ENCODE assay signal across 25 cellular contexts in the genomic region with DNA sequence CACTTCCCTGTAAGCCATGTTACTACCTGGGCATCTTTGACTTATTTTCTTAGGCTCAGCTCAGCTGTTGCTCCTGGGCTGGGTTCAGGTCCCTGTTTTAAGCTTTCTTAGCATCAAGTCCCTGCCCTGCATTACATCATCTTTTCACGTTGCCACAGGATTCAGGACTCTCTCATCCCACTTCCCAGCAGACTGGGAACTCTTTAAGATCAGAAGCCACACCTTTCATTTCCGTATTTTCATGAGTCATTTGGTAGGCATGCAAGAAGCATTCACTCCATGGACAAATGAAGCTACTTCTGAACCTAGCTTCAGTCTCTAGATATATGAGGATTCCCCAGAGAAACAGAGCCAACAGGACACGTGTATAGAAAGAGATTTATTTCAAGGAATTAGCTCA.
DNase-seq lines count a peak whose midpoint lies in the region; ATAC-seq, FAIRE-seq and TF ChIP-seq lines count a peak whose summit lies in the region.
"Had no signal": no experiment of that assay in that cellular context is flagged by ENCODE, and none has a peak within 500 bp of the region (broad histone marks: within the 10 kb centered on the region; RNA-seq: fewer than 3 reads in every experiment).

No MANE protein-coding gene starts in this region.

- H3K27me3 ChIP-seq in BLaER1 (no peaks in the 10 kb centered on the region), astrocyte (ENCODE audit: insufficient read depth, low read length) (no peaks in the 10 kb centered on the region), keratinocyte (ENCODE audit: control insufficient read depth, extremely low read depth, insufficient read depth, low read length) (no peaks in the 10 kb centered on the region), colonic mucosa (no peaks in the 10 kb centered on the region), GM23338 (ENCODE audit: insufficient read depth) (no peaks in the 10 kb centered on the region)
- H3K27me3 ChIP-seq: pancreas, SJSA1, upper lobe of left lung had no signal

- H3K9me3 Mint-ChIP-seq in astrocyte (ENCODE audit: unreplicated experiment): peaks cover 1% of the 10 kb centered on the region
- peaks cover 3% of the 10 kb centered on the region; the same call in 1 of the 3 replicates for H3K9me3 Mint-ChIP-seq in GM23338
- H3K9me3 Mint-ChIP-seq: activated naive CD4-positive, alpha-beta T cell treated with anti-CD3 and anti-CD28 coated beads, Interleukin-2, amount 50 U/mL, for 24 hours had no signal

- H3K27ac ChIP-seq in BLaER1 (no peak overlapping the region), astrocyte (ENCODE audit: low read depth, low read length) (no peak overlapping the region), keratinocyte (ENCODE audit: control insufficient read depth, insufficient read depth, low read length) (no peak overlapping the region), kidney (ENCODE audit: low read depth in 2 of 2, low read length in 2 of 2) (no peak overlapping the region), colonic mucosa (no peak overlapping the region), GM23338 (ENCODE audit: low read depth) (no peak overlapping the region)
- H3K27ac ChIP-seq: C4-2B, esophagus squamous epithelium, pancreas, SJSA1, upper lobe of left lung had no signal

- no peaks in the 10 kb centered on the region for H3K9me1 ChIP-seq in keratinocyte (ENCODE audit: control insufficient read depth, extremely low read depth, insufficient read depth, low read length)

- H3K9me3 ChIP-seq in BLaER1 (no peaks in the 10 kb centered on the region), astrocyte (ENCODE audit: insufficient read depth, low read depth, low read length) (peaks cover 7% of the 10 kb centered on the region), keratinocyte (ENCODE audit: control insufficient read depth, low read depth, low read length) (no peaks in the 10 kb centered on the region), kidney (ENCODE audit: control insufficient read depth in 1 of 2, low read length in 2 of 2) (no peaks in the 10 kb centered on the region), colonic mucosa (no peaks in the 10 kb centered on the region)
- H3K9me3 ChIP-seq: esophagus squamous epithelium, pancreas, SJSA1, upper lobe of left lung had no signal

- peaks cover 20% of the 10 kb centered on the region for H3K4me1 ChIP-seq in BLaER1
- H3K4me1 ChIP-seq in astrocyte (ENCODE audit: insufficient read depth, low read length): no peaks in the 10 kb centered on the region
- H3K4me1 ChIP-seq in keratinocyte (ENCODE audit: control insufficient read depth, extremely low read depth, insufficient read depth, low read length): peaks cover 13% of the 10 kb centered on the region
- no peaks in the 10 kb centered on the region for H3K4me1 ChIP-seq in kidney (ENCODE audit: control insufficient read depth in 1 of 2, insufficient read depth in 1 of 2, low read depth in 1 of 2, low read length in 2 of 2)
- H3K4me1 ChIP-seq in colonic mucosa: no peaks in the 10 kb centered on the region
- H3K4me1 ChIP-seq in GM23338 (ENCODE audit: insufficient read depth): no peaks in the 10 kb centered on the region
- H3K4me1 ChIP-seq: esophagus squamous epithelium, pancreas, SJSA1, upper lobe of left lung had no signal

- no peaks in the 10 kb centered on the region for H3K79me2 ChIP-seq in astrocyte (ENCODE audit: insufficient read depth, low read length)
- H3K79me2 ChIP-seq in keratinocyte (ENCODE audit: control insufficient read depth, insufficient read depth, low read length): no peaks in the 10 kb centered on the region
- H3K79me2 ChIP-seq in GM23338 (replicated peaks; ENCODE audit: insufficient read depth): no peaks in the 10 kb centered on the region

- no peaks in the 10 kb centered on the region for H3K36me3 Mint-ChIP-seq in astrocyte (ENCODE audit: low read depth, unreplicated experiment)
- H3K36me3 Mint-ChIP-seq in GM23338 (ENCODE audit: low read depth): no peaks in the 10 kb centered on the region
- H3K36me3 Mint-ChIP-seq: activated CD8-positive, alpha-beta memory T cell treated with anti-CD3 and anti-CD28 coated beads, Interleukin-2, amount 10 ng/mL, durations not matched to agents 7 days and 5 days; activated naive CD4-positive, alpha-beta T cell treated with anti-CD3 and anti-CD28 coated beads, Interleukin-2, amount 50 U/mL, for 24 hours had no signal

- H3K4me3 ChIP-seq in BLaER1 (no peak overlapping the region), astrocyte (ENCODE audit: insufficient read depth, low read depth, low read length) (no peak overlapping the region), keratinocyte (ENCODE audit: control insufficient read depth in 2 of 3, extremely low read depth in 1 of 3, insufficient read depth in 2 of 3, low read depth in 1 of 3, low read length in 3 of 3) (no peak overlapping the region), kidney (ENCODE audit: low read length in 2 of 2) (no peak overlapping the region), colonic mucosa (no peak overlapping the region), GM23338 (no peak overlapping the region)
- H3K4me3 ChIP-seq: esophagus squamous epithelium, pancreas, SJSA1, upper lobe of left lung had no signal

- H3K27me3 Mint-ChIP-seq in astrocyte (ENCODE audit: low read depth, unreplicated experiment): peaks cover 14% of the 10 kb centered on the region
- no peaks in the 10 kb centered on the region for H3K27me3 Mint-ChIP-seq in GM23338 (ENCODE audit: insufficient read depth, low read depth, poor library complexity)
- H3K27me3 Mint-ChIP-seq: activated CD8-positive, alpha-beta memory T cell treated with anti-CD3 and anti-CD28 coated beads, Interleukin-2, amount 10 ng/mL, durations not matched to agents 7 days and 5 days; activated naive CD4-positive, alpha-beta T cell treated with anti-CD3 and anti-CD28 coated beads, Interleukin-2, amount 50 U/mL, for 24 hours had no signal

- H4K20me1 ChIP-seq in BLaER1 (no peaks in the 10 kb centered on the region), astrocyte (ENCODE audit: insufficient read depth, low read length) (no peaks in the 10 kb centered on the region), keratinocyte (ENCODE audit: control insufficient read depth, extremely low read depth, insufficient read depth, low read length) (no peaks in the 10 kb centered on the region), GM23338 (replicated peaks; ENCODE audit: insufficient read depth) (no peaks in the 10 kb centered on the region)

- H3K27ac Mint-ChIP-seq in astrocyte (ENCODE audit: unreplicated experiment) (peak overlapping the region; percentile 64), GM23338 (no peak overlapping the region)
- H3K27ac Mint-ChIP-seq: activated CD8-positive, alpha-beta memory T cell treated with anti-CD3 and anti-CD28 coated beads, Interleukin-2, amount 10 ng/mL, durations not matched to agents 7 days and 5 days; activated naive CD4-positive, alpha-beta T cell treated with anti-CD3 and anti-CD28 coated beads, Interleukin-2, amount 50 U/mL, for 24 hours; activated T-helper 1 cell treated with anti-CD3 and anti-CD28 coated beads, Interleukin-12 subunit alpha, Interleukin-12 subunit beta, Interleukin-2, Interleukin-4 antibody, amounts not matched to agents 30 ng/mL and 10 ng/mL and 1 ng/mL, durations not matched to agents 14 hours and 24 hours and 36 hours; H9 had no signal

- H3F3A ChIP-seq in GM23338 (replicated peaks; ENCODE audit: low read depth): no peaks in the 10 kb centered on the region

- H3K36me3 ChIP-seq in BLaER1: no peaks in the 10 kb centered on the region
- no peaks in the 10 kb centered on the region for H3K36me3 ChIP-seq in astrocyte (ENCODE audit: insufficient read depth, low read length)
- no peaks in the 10 kb centered on the region for H3K36me3 ChIP-seq in keratinocyte (ENCODE audit: control insufficient read depth in 2 of 2, extremely low read depth in 1 of 2, insufficient read depth in 2 of 2, low read length in 2 of 2)
- no peaks in the 10 kb centered on the region for H3K36me3 ChIP-seq in kidney (ENCODE audit: control insufficient read depth in 1 of 2, insufficient read depth in 2 of 2, low read length in 2 of 2)
- H3K36me3 ChIP-seq in colonic mucosa: no peaks in the 10 kb centered on the region
- H3K36me3 ChIP-seq in GM23338 (ENCODE audit: insufficient read depth): no peaks in the 10 kb centered on the region
- H3K36me3 ChIP-seq: esophagus squamous epithelium, pancreas, SJSA1, upper lobe of left lung had no signal

- H3K9ac ChIP-seq in BLaER1: no peak overlapping the region
- H3K9ac ChIP-seq in astrocyte (ENCODE audit: low read length): no peak overlapping the region
- H3K9ac ChIP-seq in keratinocyte (ENCODE audit: control insufficient read depth, extremely low read depth, insufficient read depth, low read length): no peak overlapping the region
- no peak overlapping the region for H3K9ac ChIP-seq in kidney (ENCODE audit: low read length in 2 of 2)
- H3K9ac ChIP-seq in colonic mucosa (ENCODE audit: low read depth in 2 of 2, low read length in 2 of 2): no peak overlapping the region

- H2AFZ ChIP-seq in astrocyte (ENCODE audit: low read depth, low read length) (no peak overlapping the region), keratinocyte (ENCODE audit: control insufficient read depth, low read length) (no peak overlapping the region), GM23338 (no peak overlapping the region)

- intact Hi-C loops in kidney (cut with DNase I) (no loop called here), colonic mucosa (cut with DNase I) (no loop called here)

- TF ChIP-seq CTCF in astrocyte (IDR thresholded peaks at IDR 0.05; ENCODE audit: insufficient read depth, low read depth, low read length): no peak
- TF ChIP-seq CTCF in keratinocyte (optimal IDR thresholded peaks at IDR 0.05 in 1 of 3, IDR thresholded peaks at IDR 0.05 in 1 of 3, conservative IDR thresholded peaks at IDR 0.05 in 1 of 3; ENCODE audit: extremely low read depth in 1 of 3, insufficient read depth in 2 of 3, low read length in 3 of 3): no peak
- TF ChIP-seq CTCF in kidney (IDR thresholded peaks at IDR 0.05; ENCODE audit: borderline replicate concordance, extremely low read depth, insufficient read depth): no peak
- no peak for TF ChIP-seq CTCF in colonic mucosa (IDR thresholded peaks at IDR 0.05)
- TF ChIP-seq CTCF in GM23338 (conservative IDR thresholded peaks at IDR 0.05; ENCODE audit: low read depth in 2 of 2): no peak

- no peak for FAIRE-seq in astrocyte (lab: Jason Lieb, UNC)
- peak; percentile 100 for FAIRE-seq in keratinocyte (lab: Jason Lieb, UNC)
- no peak for FAIRE-seq in kidney (lab: Jason Lieb, UNC)
- FAIRE-seq: pancreas had no signal

- dilution Hi-C loops in keratinocyte (cut with MboI; ENCODE audit: extremely low pct_ligation_motif_present, low sequenced_read_pairs): no loop called here

- ATAC-seq in GM21723 (IDR thresholded peaks at IDR 0.05; ENCODE audit: unreplicated experiment) (no peak), GM23338 (no peak)
- ATAC-seq: pancreas, right cardiac atrium had no signal

- DNase-seq in LoVo (ENCODE audit: low spot score) (peak; percentile 16), astrocyte (ENCODE audit: low read depth) (peak; percentile 1), keratinocyte (ENCODE audit: low read depth, low spot score) (peak; percentile 95), kidney (no peak), colonic mucosa (no peak), GM23338 (ENCODE audit: low spot score) (no peak)
- DNase-seq: ACHN; activated CD4-positive, alpha-beta T cell treated with anti-CD3 and anti-CD28 coated beads for 4 hours; effector CD4-positive, alpha-beta T cell; esophagus squamous epithelium; H9; KG1; NCI-H1092; NCI-H2029 treated with DMSO at 0.1 percent for 48 hours; NCI-H345; pancreas; right cardiac atrium; upper lobe of left lung had no signal

- no peak overlapping the region for H3K4me3 Mint-ChIP-seq in astrocyte (ENCODE audit: unreplicated experiment)
- no peak overlapping the region for H3K4me3 Mint-ChIP-seq in GM23338
- H3K4me3 Mint-ChIP-seq: activated CD8-positive, alpha-beta memory T cell treated with anti-CD3 and anti-CD28 coated beads, Interleukin-2, amount 10 ng/mL, durations not matched to agents 7 days and 5 days; activated naive CD4-positive, alpha-beta T cell treated with anti-CD3 and anti-CD28 coated beads, Interleukin-2, amount 50 U/mL, for 24 hours; activated T-helper 1 cell treated with anti-CD3 and anti-CD28 coated beads, Interleukin-12 subunit alpha, Interleukin-12 subunit beta, Interleukin-2, Interleukin-4 antibody, amounts not matched to agents 30 ng/mL and 10 ng/mL and 1 ng/mL, durations not matched to agents 14 hours and 24 hours and 36 hours; H9 had no signal

- peaks cover 17% of the 10 kb centered on the region for H3K9me2 ChIP-seq in GM23338 (ENCODE audit: insufficient read depth)

- H3K4me2 ChIP-seq in BLaER1 (peak overlapping the region; percentile 79), astrocyte (ENCODE audit: low read length) (no peak overlapping the region), keratinocyte (ENCODE audit: control insufficient read depth, extremely low read depth, insufficient read depth, low read depth, low read length) (peak overlapping the region; percentile 55), GM23338 (no peak overlapping the region)

- peaks cover 18% of the 10 kb centered on the region for H3K4me1 Mint-ChIP-seq in astrocyte (ENCODE audit: low read depth, unreplicated experiment)
- H3K4me1 Mint-ChIP-seq in GM23338: no peaks in the 10 kb centered on the region; the same call in 1 of the 3 replicates

Comparison
In these comparisons a context has a peak if more than half of its experiments do, and no peak if none do; other contexts are left out.
1. H3K4me2 ChIP-seq: peak in BLaER1 (single experiment) and keratinocyte (single experiment); none in astrocyte (single experiment) and GM23338 (single experiment).
2. DNase-seq: peak in LoVo (single experiment), astrocyte (single experiment) and keratinocyte (single experiment); none in kidney (single experiment), colonic mucosa (single experiment) and GM23338 (single experiment).